Comparison of ENCODE assay signal across 1 cellular context in the genomic region with DNA sequence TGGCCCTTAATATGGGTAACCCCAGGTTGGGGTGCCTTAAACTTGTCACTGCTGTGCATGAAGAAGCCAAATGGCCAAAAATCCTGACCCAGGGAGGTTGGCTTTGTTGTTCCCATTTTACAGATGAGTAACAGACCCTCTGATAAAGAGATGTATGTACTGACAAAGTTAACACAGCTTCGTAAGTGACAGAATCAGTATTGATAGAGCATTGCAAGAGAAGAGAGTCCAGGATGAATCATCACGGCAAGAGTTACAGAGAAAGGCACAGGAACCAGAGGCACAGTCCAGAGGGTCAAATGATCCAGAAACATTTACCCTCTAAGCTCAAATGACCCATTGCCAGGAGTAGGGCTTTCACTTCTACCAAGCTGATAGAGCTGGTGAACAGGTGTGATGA.
TF ChIP-seq lines count a peak whose summit lies in the region.

No MANE protein-coding gene starts in this region.

TF ChIP-seq in H1, 55 proteins besides CTCF, POLR2A, EP300 and RAD21:
- TF ChIP-seq CTBP2 (IDR thresholded peaks at IDR 0.05; ENCODE audit: borderline replicate concordance, insufficient read depth, insufficient read length, low read length) (no peak), KDM5A (IDR thresholded peaks at IDR 0.05; ENCODE audit: low read length) (no peak), TAF7 (optimal IDR thresholded peaks at IDR 0.05; ENCODE audit: borderline replicate concordance, low read depth, low read length) (no peak), TBP (IDR thresholded peaks at IDR 0.05; ENCODE audit: low read depth, low read length) (no peak), GABPA (IDR thresholded peaks at IDR 0.05; ENCODE audit: borderline replicate concordance, insufficient read depth, low read length) (no peak), SIN3A (conservative IDR thresholded peaks at IDR 0.05 in 1 of 2, IDR thresholded peaks at IDR 0.05 in 1 of 2; ENCODE audit: low read depth in 1 of 2, low read length in 2 of 2) (no peak), SRF (IDR thresholded peaks at IDR 0.05; ENCODE audit: low read depth, low read length) (no peak), JUN (IDR thresholded peaks at IDR 0.05; ENCODE audit: low read depth, low read length) (no peak), KDM1A (IDR thresholded peaks at IDR 0.05; ENCODE audit: borderline replicate concordance, low read length) (no peak), CREB1 (IDR thresholded peaks at IDR 0.05) (no peak), SP1 (IDR thresholded peaks at IDR 0.05; ENCODE audit: low read depth, low read length) (no peak), KDM4A (IDR thresholded peaks at IDR 0.05; ENCODE audit: low read depth, low read length, severe bottlenecking) (no peak), HDAC6 (IDR thresholded peaks at IDR 0.05; ENCODE audit: low read depth, low read length) (no peak)
- TF ChIP-seq, protein P1, sequence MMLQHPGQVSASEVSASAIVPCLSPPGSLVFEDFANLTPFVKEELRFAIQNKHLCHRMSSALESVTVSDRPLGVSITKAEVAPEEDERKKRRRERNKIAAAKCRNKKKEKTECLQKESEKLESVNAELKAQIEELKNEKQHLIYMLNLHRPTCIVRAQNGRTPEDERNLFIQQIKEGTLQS (IDR thresholded peaks at IDR 0.05; ENCODE audit: insufficient read depth, low read depth, low read length) = no peak
- TF ChIP-seq, protein P2, sequence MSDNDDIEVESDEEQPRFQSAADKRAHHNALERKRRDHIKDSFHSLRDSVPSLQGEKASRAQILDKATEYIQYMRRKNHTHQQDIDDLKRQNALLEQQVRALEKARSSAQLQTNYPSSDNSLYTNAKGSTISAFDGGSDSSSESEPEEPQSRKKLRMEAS (IDR thresholded peaks at IDR 0.05) = no peak
